In genomic region chr2:96800061-96800761, GRCh38 we compare ENCODE assay signal across 9 cellular contexts. TPM values are rescaled to one million over a fixed set of nuclear protein-coding genes. Genes with fewer than 3 reads are reported as not detected.
DNase-seq lines count a peak whose midpoint lies in the region; ATAC-seq and FAIRE-seq lines count a peak whose summit lies in the region.
"Had no signal": no experiment of that assay in that cellular context is flagged by ENCODE, and none has a peak within 500 bp of the region (broad histone marks: within the 10 kb centered on the region; RNA-seq: fewer than 3 reads in every experiment).

No MANE protein-coding gene starts in this region.

- DNase-seq in NT2/D1 (ENCODE audit: low read depth, low spot score) (no peak), left colon (no peak), urothelium cell line (ENCODE audit: low spot score) (no peak)
- DNase-seq in activated T-cell treated with anti-CD3 and anti-CD28 coated beads, Interleukin-2, amount 50 U/mL, for 48 hours = no peak

- no peak for FAIRE-seq in urothelium cell line (lab: Jason Lieb, UNC)

- intact Hi-C loops in left colon (cut with DNase I, micrococcal nuclease) = loop anchor here in 1 of 2 donors (5.0 kb wide), 1 partner anchor 163 kb away; the partner anchor contains the start of gene KANSL3

- peak overlapping the region; percentile 63 for H3K9ac ChIP-seq in NT2/D1 (ENCODE audit: insufficient read length, low read depth)

- H3K36me3 ChIP-seq in NT2/D1 (ENCODE audit: insufficient read depth, insufficient read length, low read length) = peaks cover 31% of the 10 kb centered on the region

- H3K9me3 ChIP-seq in NT2/D1 (ENCODE audit: insufficient read depth, low read length) = no peaks in the 10 kb centered on the region
- H3K9me3 ChIP-seq: Peyer's patch had no signal

- H3K4me3 ChIP-seq in NT2/D1 (ENCODE audit: insufficient read length, low read depth) = no peak overlapping the region
- H3K4me3 ChIP-seq: dorsolateral prefrontal cortex, lung, Peyer's patch had no signal

- no peaks in the 10 kb centered on the region for H3K27me3 ChIP-seq in NT2/D1 (ENCODE audit: insufficient read depth, insufficient read length)
- H3K27me3 ChIP-seq: dorsolateral prefrontal cortex, Peyer's patch had no signal

- peak; percentile 15 for ATAC-seq in GM18502 (IDR thresholded peaks at IDR 0.05; ENCODE audit: poor library complexity, unreplicated experiment)
- peak; percentile 14 for ATAC-seq in left colon
- no peak for ATAC-seq in HG02970 (IDR thresholded peaks at IDR 0.05; ENCODE audit: low FRiP score, unreplicated experiment)

- peaks cover 4% of the 10 kb centered on the region for H3K4me1 ChIP-seq in NT2/D1 (ENCODE audit: insufficient read depth, insufficient read length)

RNA-seq across cellular contexts. Expression of gene CNNM3, which starts 15.9 kb away (rescaled TPM):
- 10 to 100 TPM; 25.4 to 25.8 TPM for total RNA-seq in left colon

RNA-seq across cellular contexts. Expression of gene CNNM4, which starts 39.5 kb away (rescaled TPM):
- 100 to 1,000 TPM in 1 of 2 donors, 10 to 100 TPM in 1; 98.5 to 142 TPM for total RNA-seq in left colon

RNA-seq across cellular contexts. Expression of gene ANKRD23, which starts 43.6 kb away (rescaled TPM):
- total RNA-seq in left colon = 1 to 10 TPM; 3.7 to 4.3 TPM

RNA-seq across cellular contexts. Expression of gene ANKRD39, which starts 57.6 kb away (rescaled TPM):
- 10 to 100 TPM in 1 of 2 donors, 1 to 10 TPM in 1; 9.5 to 11.7 TPM for total RNA-seq in left colon
